Comparison of ENCODE assay signal across 8 cellular contexts in the genomic region with DNA sequence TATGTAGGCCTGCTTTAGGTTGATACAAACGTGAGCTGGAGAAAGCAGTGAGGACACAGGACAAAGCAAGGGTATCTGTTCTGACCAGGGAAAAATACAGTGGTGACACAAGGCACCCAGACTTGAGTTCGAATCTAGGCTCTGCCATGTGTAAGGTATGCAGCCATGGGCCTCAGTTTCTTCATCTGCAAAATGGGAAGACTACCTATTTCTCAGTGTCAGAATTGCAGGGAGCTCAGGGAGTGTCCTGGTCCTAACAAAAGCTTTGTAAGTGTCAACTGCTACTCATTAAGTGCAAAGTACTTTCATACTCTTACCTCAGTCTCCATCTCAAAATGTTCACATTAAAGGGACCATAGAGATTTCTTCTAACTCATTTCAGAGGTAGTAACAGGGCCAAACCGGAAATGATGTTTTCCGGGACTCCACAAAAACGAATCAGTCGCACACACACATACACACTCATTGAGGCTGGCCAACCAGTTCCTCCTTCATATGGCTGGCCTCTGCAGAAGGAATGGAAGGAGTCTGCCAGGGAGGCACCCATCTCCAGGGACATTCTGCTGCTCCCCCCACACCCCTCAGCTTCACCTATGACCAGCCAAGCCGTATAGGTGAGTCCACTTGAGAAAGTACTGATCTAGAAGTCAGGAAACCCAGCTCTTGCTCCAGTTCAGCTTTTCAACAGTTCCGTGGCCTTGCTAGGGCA. TPM values are rescaled to one million over a fixed set of nuclear protein-coding genes. Genes with fewer than 3 reads are reported as not detected.
DNase-seq lines count a peak whose midpoint lies in the region; ATAC-seq and TF ChIP-seq lines count a peak whose summit lies in the region.

No MANE protein-coding gene starts in this region.

- H3K27ac ChIP-seq in CD8-positive, alpha-beta T cell (ENCODE audit: low read depth, low read length) = peak overlapping the region; percentile 9
- peak overlapping the region; percentile 2 for H3K27ac ChIP-seq in adipose tissue (ENCODE audit: low read depth, low read length)

- POLR2A ChIA-PET in CD8-positive, alpha-beta T cell (lab: Charles Lee) = interaction anchor here (1.3 kb wide), 1 partner anchor 20 kb away, joined by 3 read pairs; the partner anchor contains the start of gene AVIL

- H3K27me3 Mint-ChIP-seq in CD8-positive, alpha-beta T cell (ENCODE audit: low read depth) = no peaks in the 10 kb centered on the region
- no peaks in the 10 kb centered on the region for H3K27me3 Mint-ChIP-seq in nephron (ENCODE audit: low read depth)

- intact Hi-C loops in CD8-positive, alpha-beta T cell (cut with DNase I, micrococcal nuclease) = loop anchor here in 1 of 2 experiments (1.0 to 5.0 kb wide), 2 partner anchors 8 to 36 kb away; partner anchors contain the start of gene CTDSP2

- TF ChIP-seq CTCF in CD8-positive, alpha-beta T cell (IDR thresholded peaks at IDR 0.05) = no peak
- no peak for TF ChIP-seq CTCF in nephron (IDR thresholded peaks at IDR 0.05; ENCODE audit: unreplicated experiment in 3 of 3)

- 17 to 42% (median 18%) methylated on average over 8 of the region's 8 CpGs for WGBS in adipose tissue, 3 donors

- DNase-seq in CD8-positive, alpha-beta T cell = no peak
- DNase-seq in iPS-NIHi11 (ENCODE audit: low spot score) = no peak
- no peak for DNase-seq in A172 (ENCODE audit: low spot score)
- no peak for DNase-seq in AG08395 (ENCODE audit: low spot score)

- CTCF ChIA-PET in CD8-positive, alpha-beta T cell (lab: Charles Lee) = interaction anchor here (1.0 to 8.2 kb wide), 5 partner anchors 8 to 66 kb away, joined by 3 to 102 read pairs (median 3); partner anchors contain the start of genes CTDSP2 and TSFM

- no peaks in the 10 kb centered on the region for H3K27me3 ChIP-seq in CD8-positive, alpha-beta T cell (ENCODE audit: insufficient read depth, low read length)

- H3K9me3 ChIP-seq in CD8-positive, alpha-beta T cell (ENCODE audit: low read length) = no peaks in the 10 kb centered on the region

- ATAC-seq in CD8-positive, alpha-beta T cell = peak; percentile 12
- ATAC-seq in HG03175 (IDR thresholded peaks at IDR 0.05; ENCODE audit: unreplicated experiment) (peak; percentile 21), GM21423 (IDR thresholded peaks at IDR 0.05; ENCODE audit: unreplicated experiment) (no peak)

- peak overlapping the region; percentile 93 for H3K27ac Mint-ChIP-seq in CD8-positive, alpha-beta T cell
- H3K27ac Mint-ChIP-seq in nephron = peak overlapping the region; percentile 95 to 98 (median 97)

- H3K4me3 ChIP-seq in CD8-positive, alpha-beta T cell (ENCODE audit: low read depth, low read length) = no peak overlapping the region

- H3K4me3 Mint-ChIP-seq in CD8-positive, alpha-beta T cell = peak overlapping the region; percentile 59
- peak overlapping the region in 1 of 3 experiments; percentile 86 for H3K4me3 Mint-ChIP-seq in nephron

- H3K36me3 ChIP-seq in CD8-positive, alpha-beta T cell (ENCODE audit: insufficient read depth, low read length) = no peaks in the 10 kb centered on the region

- peaks cover 98% of the 10 kb centered on the region for H3K4me1 ChIP-seq in CD8-positive, alpha-beta T cell (ENCODE audit: insufficient read depth, low read length)

- H3K9me3 Mint-ChIP-seq in CD8-positive, alpha-beta T cell = no peaks in the 10 kb centered on the region
- H3K9me3 Mint-ChIP-seq in nephron = no peaks in the 10 kb centered on the region

- H3K4me1 Mint-ChIP-seq in CD8-positive, alpha-beta T cell (ENCODE audit: low read depth) = peaks cover 96% of the 10 kb centered on the region
- peaks cover 90% of the 10 kb centered on the region for H3K4me1 Mint-ChIP-seq in nephron

- peaks cover 6% of the 10 kb centered on the region for H3K36me3 Mint-ChIP-seq in CD8-positive, alpha-beta T cell
- H3K36me3 Mint-ChIP-seq in nephron (ENCODE audit: low read depth) = peaks cover 4% of the 10 kb centered on the region

RNA-seq across cellular contexts. Expression of gene CTDSP2, which starts 7.8 kb away (rescaled TPM):
- 10 to 100 TPM; 68.1 to 70.5 TPM for total RNA-seq in CD8-positive, alpha-beta T cell
- polyA plus RNA-seq in adipose tissue = 100 to 1,000 TPM in 1 of 3 donors, 10 to 100 TPM in 2; 76.0 to 106 (median 96.4) TPM
- 26.9 and 27.5 TPM in 2 replicates for total RNA-seq in A172 (2014; rRNA removed; shearing (Covaris generic))

RNA-seq across cellular contexts. Expression of gene AVIL, which starts 20.2 kb away (rescaled TPM):
- 1 to 10 TPM in 1 of 2 experiments, under 1 TPM in 1; 0.65 to 1.1 TPM for total RNA-seq in CD8-positive, alpha-beta T cell
- 1 to 10 TPM; 3.4 to 7.0 (median 6.9) TPM for polyA plus RNA-seq in adipose tissue
- total RNA-seq in A172 (2014; rRNA removed; shearing (Covaris generic)) = 0.41 and 0.98 TPM in 2 replicates

RNA-seq across cellular contexts. Expression of gene TSFM, which starts 56.2 kb away (rescaled TPM):
- total RNA-seq in CD8-positive, alpha-beta T cell = 10 to 100 TPM; 37.0 to 37.1 TPM
- 10 to 100 TPM; 14.4 to 32.6 (median 23.8) TPM for polyA plus RNA-seq in adipose tissue
- 51.0 and 54.8 TPM in 2 replicates for total RNA-seq in A172 (2014; rRNA removed; shearing (Covaris generic))
